ENCODE assay signal across 9 cellular contexts in the genomic region with DNA sequence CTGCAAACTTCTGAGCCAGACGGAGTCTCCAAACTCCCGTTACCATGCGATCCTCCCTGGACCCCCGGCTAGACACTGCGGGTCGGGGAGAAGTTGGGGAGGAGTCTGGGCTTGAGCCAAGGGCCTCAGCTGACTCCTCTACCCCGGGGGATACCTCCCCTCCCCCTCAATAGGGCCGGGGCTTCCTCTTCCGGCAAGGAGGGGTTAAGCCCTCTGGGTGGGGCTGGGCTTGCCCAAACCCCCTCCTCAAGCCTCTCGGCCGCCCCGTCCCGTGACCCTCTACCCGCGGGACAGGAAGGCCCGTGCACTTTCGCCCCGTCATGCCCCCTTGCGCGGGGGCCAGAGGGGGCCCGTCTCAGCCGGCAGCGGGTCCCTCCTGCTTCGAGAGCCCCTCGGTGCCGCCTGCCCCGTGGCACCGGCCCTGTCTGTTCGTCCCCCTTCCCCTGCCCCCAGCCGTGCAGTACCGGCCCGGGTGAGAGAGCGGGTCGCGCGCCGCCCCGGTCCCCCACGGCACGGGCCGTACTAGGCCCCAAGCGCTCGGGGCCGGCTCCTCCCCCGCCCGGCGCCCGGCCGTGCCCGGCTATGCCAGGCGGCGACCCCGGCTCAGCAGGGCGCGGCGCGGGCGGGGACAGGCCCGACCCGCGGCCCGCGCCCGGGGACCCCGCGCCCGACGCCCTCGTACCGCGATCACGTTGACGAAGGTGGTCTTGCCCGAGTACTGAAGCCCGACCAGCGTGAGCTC. TPM values are rescaled to one million over a fixed set of nuclear protein-coding genes. Genes with fewer than 3 reads are reported as not detected.
DNase-seq lines count a peak whose midpoint lies in the region; ATAC-seq and TF ChIP-seq lines count a peak whose summit lies in the region.
"Had no signal": no experiment of that assay in that cellular context is flagged by ENCODE, and none has a peak within 500 bp of the region (broad histone marks: within the 10 kb centered on the region; RNA-seq: fewer than 3 reads in every experiment).

No MANE protein-coding gene starts in this region.

- H3K27me3 ChIP-seq in CD8-positive, alpha-beta memory T cell (ENCODE audit: insufficient read depth, low read length, poor library complexity, severe bottlenecking), result no peaks in the 10 kb centered on the region
- H3K27me3 ChIP-seq in WERI-Rb-1 (ENCODE audit: insufficient read depth, low read depth, severe bottlenecking), result no peaks in the 10 kb centered on the region

- H3K27ac ChIP-seq in CD8-positive, alpha-beta memory T cell (ENCODE audit: low read depth, low read length), result peak overlapping the region; percentile 79
- peak overlapping the region; percentile 75 for H3K27ac ChIP-seq in WERI-Rb-1

- H3K4me3 Mint-ChIP-seq in CD8-positive, alpha-beta memory T cell, result peak overlapping the region; percentile 88 to 98 (median 94)
- H3K4me3 Mint-ChIP-seq in naive B cell, result peak overlapping the region; percentile 95 to 99 (median 96)

- CTCF ChIA-PET in CD8-positive, alpha-beta memory T cell (lab: Charles Lee), result interaction anchor here (2.3 to 5.6 kb wide), 3 partner anchors 9 to 18 kb away, joined by 8 to 33 read pairs (median 23); a partner anchor contains a TSS

- peaks cover 11% of the 10 kb centered on the region for H3K36me3 ChIP-seq in CD8-positive, alpha-beta memory T cell (ENCODE audit: insufficient read depth, low read length)
- peaks cover 29% of the 10 kb centered on the region for H3K36me3 ChIP-seq in WERI-Rb-1

- no peak for TF ChIP-seq CTCF in WERI-Rb-1 (IDR thresholded peaks at IDR 0.05; ENCODE audit: low read depth, low read length)
- no peak for TF ChIP-seq CTCF in epithelial cell of proximal tubule (conservative IDR thresholded peaks at IDR 0.05; ENCODE audit: low read depth, low read length)

- peaks cover 21% of the 10 kb centered on the region for H3K4me1 ChIP-seq in CD8-positive, alpha-beta memory T cell (ENCODE audit: insufficient read depth, low read length)

- no peaks in the 10 kb centered on the region for H3K9me3 ChIP-seq in CD8-positive, alpha-beta memory T cell (ENCODE audit: low read length)
- H3K9me3 ChIP-seq in WERI-Rb-1 (ENCODE audit: severe bottlenecking), result no peaks in the 10 kb centered on the region

- peak in 2 of 5 donors; percentile 34 to 60 for DNase-seq in CD8-positive, alpha-beta memory T cell
- DNase-seq in WERI-Rb-1, result peak; percentile 88
- no peak for DNase-seq in epithelial cell of proximal tubule (ENCODE audit: low read depth)
- peak; percentile 52 for DNase-seq in naive B cell
- DNase-seq in SW480 (ENCODE audit: low spot score), result no peak
- no peak for DNase-seq in inferior parietal cortex (ENCODE audit: extremely low spot score)

- H3K4me3 ChIP-seq in CD8-positive, alpha-beta memory T cell (ENCODE audit: low read length), result peak overlapping the region; percentile 93
- H3K4me3 ChIP-seq in WERI-Rb-1 (ENCODE audit: low read depth, low read length), result peak overlapping the region; percentile 82
- peak overlapping the region; percentile 96 for H3K4me3 ChIP-seq in epithelial cell of proximal tubule (ENCODE audit: low read depth, low read length)

- H3K27me3 Mint-ChIP-seq in CD8-positive, alpha-beta memory T cell, result no peaks in the 10 kb centered on the region
- no peaks in the 10 kb centered on the region for H3K27me3 Mint-ChIP-seq in naive B cell

- peak overlapping the region; percentile 83 to 98 (median 94) for H3K27ac Mint-ChIP-seq in CD8-positive, alpha-beta memory T cell
- H3K27ac Mint-ChIP-seq in naive B cell, result peak overlapping the region; percentile 89 to 98 (median 93)

- H3K9me3 Mint-ChIP-seq in CD8-positive, alpha-beta memory T cell, result no peaks in the 10 kb centered on the region
- H3K9me3 Mint-ChIP-seq in naive B cell, result no peaks in the 10 kb centered on the region

- peaks cover 3 to 36% (median 4%) of the 10 kb centered on the region in 3 donors for H3K36me3 Mint-ChIP-seq in CD8-positive, alpha-beta memory T cell
- no peaks in the 10 kb centered on the region for H3K36me3 Mint-ChIP-seq in naive B cell

- peak; percentile 39 for ATAC-seq in GM19351 (IDR thresholded peaks at IDR 0.05; ENCODE audit: unreplicated experiment)
- ATAC-seq in HG03432 (IDR thresholded peaks at IDR 0.05; ENCODE audit: unreplicated experiment), result peak; percentile 53
- ATAC-seq in naive B cell (ENCODE audit: low read depth in 2 of 2), result peak; percentile 53 to 54

- peaks cover 34 to 52% (median 44%) of the 10 kb centered on the region in 3 donors for H3K4me1 Mint-ChIP-seq in CD8-positive, alpha-beta memory T cell
- peaks cover 19 to 61% (median 39%) of the 10 kb centered on the region in 3 donors for H3K4me1 Mint-ChIP-seq in naive B cell

- POLR2A ChIA-PET in CD8-positive, alpha-beta memory T cell (lab: Charles Lee), result interaction anchor here (0.7 to 2.7 kb wide), 3 partner anchors 9 to 198 kb away, joined by 3 to 17 read pairs (median 4); a partner anchor contains a TSS

RNA-seq across cellular contexts. Expression of a gene that starts 0.6 kb away (rescaled TPM):
- 10 to 100 TPM; 50.2 to 51.4 TPM for total RNA-seq in CD8-positive, alpha-beta memory T cell
- polyA plus RNA-seq in CD8-positive, alpha-beta memory T cell, result 12.3 TPM
- total RNA-seq in epithelial cell of proximal tubule, result 33.8 and 47.0 TPM in 2 replicates
- 10 to 100 TPM in 5 of 6 donors, 1 to 10 TPM in 1; 7.3 to 18.0 (median 11.7) TPM for polyA plus RNA-seq in naive B cell (ENCODE audit: low read depth in 6 of 6)

RNA-seq across cellular contexts. Expression of a gene that starts 16.5 kb away (rescaled TPM):
- total RNA-seq in CD8-positive, alpha-beta memory T cell, result 100 to 1,000 TPM; 446 to 449 TPM
- 91.4 TPM for polyA plus RNA-seq in CD8-positive, alpha-beta memory T cell
- 0.06 TPM in 1 of 2 replicates, not detected in the other for total RNA-seq in epithelial cell of proximal tubule
- 10 to 100 TPM; 19.0 to 41.5 (median 22.9) TPM for polyA plus RNA-seq in naive B cell (ENCODE audit: low read depth in 6 of 6)

RNA-seq across cellular contexts. Expression of a gene that starts 21.2 kb away (rescaled TPM):
- not detected for total RNA-seq in CD8-positive, alpha-beta memory T cell
- 0.08 TPM for polyA plus RNA-seq in CD8-positive, alpha-beta memory T cell
- total RNA-seq in epithelial cell of proximal tubule, result 0.06 and 0.07 TPM in 2 replicates
- polyA plus RNA-seq in naive B cell (ENCODE audit: low read depth in 6 of 6), result under 1 TPM in 3 of 6 donors, not detected in 3; 0.10 to 0.50 (median 0.37) TPM

RNA-seq across cellular contexts. Expression of a gene that starts 49.7 kb away (rescaled TPM):
- under 1 TPM; 0.40 to 0.53 TPM for total RNA-seq in CD8-positive, alpha-beta memory T cell
- polyA plus RNA-seq in CD8-positive, alpha-beta memory T cell, result 3.1 TPM
- under 0.01 TPM in 1 of 2 replicates, not detected in the other for total RNA-seq in epithelial cell of proximal tubule
- under 1 TPM in 1 of 6 donors, not detected in 5; 0.22 TPM for polyA plus RNA-seq in naive B cell (ENCODE audit: low read depth in 6 of 6)
- total RNA-seq: subcutaneous adipose tissue had no signal

Comparison
In these comparisons a context has a peak if more than half of its experiments do, and no peak if none do; other contexts are left out.
1. DNase-seq: peak in WERI-Rb-1 (single experiment) and naive B cell (single experiment); none in epithelial cell of proximal tubule (single experiment), SW480 (single experiment) and inferior parietal cortex (single experiment).
2. RNA of a gene that starts 16.5 kb away (total RNA-seq): 446 to 449 TPM in CD8-positive, alpha-beta memory T cell; 0.06 TPM in epithelial cell of proximal tubule; every median in the first group is over 100 times any median in the second.
3. Peak in every context shown above with its lines, with median percentiles within 50 percentile points of each other: H3K4me3 ChIP-seq and ATAC-seq.